ENCODE assay signal across 8 cellular contexts in the genomic region with DNA sequence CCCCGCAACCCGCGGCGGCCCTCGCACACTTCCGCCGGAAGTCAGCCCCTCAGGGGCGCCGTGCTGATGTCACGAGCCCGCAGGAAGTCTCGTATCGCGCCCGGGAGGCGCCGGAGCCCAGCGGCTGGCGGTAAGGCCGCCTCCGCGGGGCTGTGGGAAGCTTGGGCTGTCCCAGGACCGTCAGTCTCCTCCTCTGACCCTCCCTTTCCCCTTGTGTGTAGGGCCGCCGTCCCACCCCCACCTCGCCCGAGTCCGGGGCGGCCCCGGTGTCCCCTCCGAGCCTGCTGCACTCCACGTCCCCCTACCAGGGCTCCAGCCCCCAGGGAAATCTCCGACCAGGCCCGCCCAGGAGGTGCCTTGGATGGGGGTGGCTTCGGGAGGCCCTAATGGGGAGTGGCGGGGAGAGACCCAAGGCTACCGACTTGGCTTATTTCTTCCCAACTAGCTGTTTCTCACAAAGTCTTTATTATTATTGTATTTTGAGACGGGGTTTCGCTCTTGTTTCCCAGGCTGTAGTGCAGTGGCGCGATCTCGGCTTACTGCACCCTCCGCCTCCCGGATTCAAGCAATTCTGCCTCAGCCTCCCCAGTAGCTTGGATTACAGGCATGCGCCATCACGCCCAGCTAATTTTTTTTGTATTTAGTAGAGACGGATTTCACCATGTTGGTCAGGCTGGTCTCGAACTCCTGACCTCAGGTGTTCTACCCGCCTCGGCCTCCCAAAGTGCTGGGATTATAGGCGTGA. TPM values are rescaled to one million over a fixed set of nuclear protein-coding genes. Genes with fewer than 3 reads are reported as not detected.
DNase-seq lines count a peak whose midpoint lies in the region; TF ChIP-seq lines count a peak whose summit lies in the region.

A gene (plus strand): TSS at position 86 of the 745 bp plus-strand sequence. CDS start 3,108 bp downstream, outside the sequence.

- no peak within 1 kb of the TSS for H2AK5ac ChIP-seq in H9 (ENCODE audit: insufficient read length, low read length)

- H3K14ac ChIP-seq in H9 (ENCODE audit: insufficient read depth, low read length), result peak within 1 kb of the TSS; percentile 77

- H2BK20ac ChIP-seq in H9 (ENCODE audit: low read depth, low read length, poor library complexity, severe bottlenecking), result peak within 1 kb of the TSS; percentile 12

- no peak within 1 kb of the TSS for H2BK120ac ChIP-seq in H9 (ENCODE audit: low read depth, low read length, poor library complexity, severe bottlenecking)

- no peak within 1 kb of the TSS for H3T11ph ChIP-seq in H9 (ENCODE audit: low read length)

- TF ChIP-seq CTCF in H9 (conservative IDR thresholded peaks at IDR 0.05), result no peak
- no peak for TF ChIP-seq CTCF in foreskin fibroblast (IDR thresholded peaks at IDR 0.05; ENCODE audit: low read depth, low read length)

- peak within 1 kb of the TSS; percentile 80 to 87 for H3K4me3 Mint-ChIP-seq in H9

- H4K5ac ChIP-seq in H9 (ENCODE audit: insufficient read length, low read depth, low read length), result no peak within 1 kb of the TSS

- H3K23me2 ChIP-seq in H9 (ENCODE audit: insufficient read length, low read depth, low read length, poor library complexity, severe bottlenecking), result no peaks in the 10 kb centered on the region

- peak; percentile 84 for DNase-seq in H9
- DNase-seq in M059J (ENCODE audit: low read depth), result peak; percentile 88
- peak; percentile 14 for DNase-seq in SIG-M5 (lab: John Stamatoyannopoulos, UW)
- DNase-seq in activated gamma-delta T cell (lab: John Stamatoyannopoulos, UW), result peak; percentile 82
- peak; percentile 83 to 93 for DNase-seq in foreskin fibroblast
- peak; percentile 67 for DNase-seq in stromal cell of bone marrow (ENCODE audit: low read depth)

- no CpG with 5 or more reads among the region's 51 CpGs for WGBS in H9 (ENCODE audit: extremely low coverage, insufficient read length, low lambda C conversion rate)

- peaks cover 10 to 38% (median 30%) of the 10 kb centered on the region in 3 experiments; a peak in 6 of 7 replicates for H3K36me3 Mint-ChIP-seq in H9 (ENCODE audit: insufficient read depth in 1 of 3, low read depth in 3 of 3)

- peak within 1 kb of the TSS; percentile 36 for H3K18ac ChIP-seq in H9 (ENCODE audit: insufficient read length, low read depth, low read length)

- H2BK12ac ChIP-seq in H9 (ENCODE audit: insufficient read length, low read depth, low read length), result no peak within 1 kb of the TSS

- H3K4me3 ChIP-seq in foreskin fibroblast (ENCODE audit: low read depth in 1 of 2, low read length in 2 of 2) (peak within 1 kb of the TSS; percentile 76 to 85), neuron (ENCODE audit: low read length) (peak within 1 kb of the TSS; percentile 56)

- peak within 1 kb of the TSS; percentile 26 for H3K4me2 ChIP-seq in H9 (ENCODE audit: insufficient read depth, insufficient read length, low read length)

- H3K36me3 ChIP-seq in ES-I3 (ENCODE audit: insufficient read depth, low read length) (peaks cover 8% of the 10 kb centered on the region), neuron (ENCODE audit: insufficient read depth, low read length) (no peaks in the 10 kb centered on the region)

- no peaks in the 10 kb centered on the region for H3K27me3 ChIP-seq in H9 (ENCODE audit: insufficient read depth, low read length)
- no peaks in the 10 kb centered on the region for H3K27me3 ChIP-seq in neuron (ENCODE audit: insufficient read depth, low read length)

- no peak within 1 kb of the TSS for H3K23ac ChIP-seq in H9 (ENCODE audit: insufficient read length, low read depth, low read length)

- H3K9ac ChIP-seq in ES-I3 (ENCODE audit: low read depth, low read length), result peak within 1 kb of the TSS; percentile 52
- H3K9ac ChIP-seq in H9 (ENCODE audit: extremely low read depth, insufficient read length, low read length), result peak within 1 kb of the TSS; percentile 53

- no peaks in the 10 kb centered on the region for H4K20me1 ChIP-seq in H9 (ENCODE audit: control insufficient read depth, insufficient read depth, insufficient read length)

- H3K9me3 Mint-ChIP-seq in H9, result no peaks in the 10 kb centered on the region

- no peaks in the 10 kb centered on the region for H3K4me1 ChIP-seq in ES-I3 (ENCODE audit: insufficient read depth, low read length)
- H3K4me1 ChIP-seq in H9 (ENCODE audit: insufficient read depth, low read length), result no peaks in the 10 kb centered on the region
- no peaks in the 10 kb centered on the region for H3K4me1 ChIP-seq in neuron (ENCODE audit: insufficient read depth, low read length)

- H2BK15ac ChIP-seq in H9 (ENCODE audit: low read depth, low read length), result no peak within 1 kb of the TSS

- H3K4ac ChIP-seq in H9 (ENCODE audit: low read depth, low read length), result no peak within 1 kb of the TSS; the same call in 1 of the 2 replicates

- H3K56ac ChIP-seq in H9 (ENCODE audit: insufficient read length, low read depth, low read length), result no peak within 1 kb of the TSS

- no peak within 1 kb of the TSS for H3K27ac ChIP-seq in H9 (ENCODE audit: insufficient read length, low read depth, low read length)

- H2AFZ ChIP-seq in H9 (ENCODE audit: low read length) (no peak within 1 kb of the TSS), neuron (ENCODE audit: low read depth, low read length) (peak within 1 kb of the TSS; percentile 42)

- H4K91ac ChIP-seq in H9 (ENCODE audit: insufficient read length, low read depth, low read length), result no peak within 1 kb of the TSS

- no peak within 1 kb of the TSS for H2BK5ac ChIP-seq in H9 (ENCODE audit: insufficient read length, low read length)

- H3K9me3 ChIP-seq in ES-I3 (ENCODE audit: control insufficient read depth, insufficient read depth, low read length) (no peaks in the 10 kb centered on the region), H9 (ENCODE audit: control insufficient read depth, low read depth, low read length) (no peaks in the 10 kb centered on the region), neuron (ENCODE audit: low read length) (no peaks in the 10 kb centered on the region)

- H3K79me2 ChIP-seq in H9 (ENCODE audit: insufficient read depth, low read length), result no peaks in the 10 kb centered on the region

- no peaks in the 10 kb centered on the region; the same call in none of the 2 replicates for H3K27me3 Mint-ChIP-seq in H9 (ENCODE audit: low read depth)

- no peak within 1 kb of the TSS for H4K8ac ChIP-seq in H9 (replicated peaks; ENCODE audit: insufficient read length, low read depth, low read length)

- peak within 1 kb of the TSS; percentile 84 to 93 (median 88); a peak in 6 of 7 replicates for H3K27ac Mint-ChIP-seq in H9

- H3K4me1 Mint-ChIP-seq in H9, result peaks cover 0 to 2% of the 10 kb centered on the region in 2 experiments; a peak in 1 of 4 replicates

- H3K79me1 ChIP-seq in H9 (ENCODE audit: insufficient read depth, low read depth, low read length, poor library complexity, severe bottlenecking), result no peaks in the 10 kb centered on the region

RNA-seq across cellular contexts. Expression of the gene that starts here (rescaled TPM):
- 58.9 and 62.0 TPM in 2 replicates for total RNA-seq in H9 (2021)
- 67.1 and 70.0 TPM in 2 replicates for total RNA-seq in M059J (2014; rRNA removed; shearing (Covaris generic))

Comparison
In these comparisons a context has a peak if more than half of its experiments do, and no peak if none do; other contexts are left out.
1. DNase-seq: peak in every context shown above with its lines; median percentile 88 in M059J; 88 in foreskin fibroblast; 84 in H9; 82 in activated gamma-delta T cell; 67 in stromal cell of bone marrow; 14 in SIG-M5.